2 cellular contexts compared by ENCODE assay signal in the genomic region with DNA sequence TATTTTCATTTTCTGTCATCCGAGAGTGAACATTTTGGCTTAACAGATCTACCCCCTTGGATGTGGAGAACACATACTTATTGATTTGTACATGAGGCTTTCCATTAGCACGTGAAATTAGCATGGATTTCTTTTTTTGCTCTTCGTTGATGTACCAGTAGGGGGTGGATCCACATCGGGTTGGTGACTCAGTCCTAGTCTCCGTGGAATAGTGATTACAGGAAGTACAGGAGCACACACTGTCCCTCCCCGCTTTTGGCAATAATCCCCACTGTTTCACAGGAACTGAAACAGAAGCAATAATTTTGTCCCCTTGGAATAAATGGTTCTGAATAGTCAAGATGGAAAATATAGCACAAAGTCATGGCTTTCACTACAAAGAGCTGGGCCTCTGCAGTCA.
TF ChIP-seq lines count a peak whose summit lies in the region.

No MANE protein-coding gene starts in this region.

TF ChIP-seq in SK-N-SH, 30 proteins besides CTCF, POLR2A, EP300 and RAD21 (continued from another document):
- TF ChIP-seq, protein P1, sequence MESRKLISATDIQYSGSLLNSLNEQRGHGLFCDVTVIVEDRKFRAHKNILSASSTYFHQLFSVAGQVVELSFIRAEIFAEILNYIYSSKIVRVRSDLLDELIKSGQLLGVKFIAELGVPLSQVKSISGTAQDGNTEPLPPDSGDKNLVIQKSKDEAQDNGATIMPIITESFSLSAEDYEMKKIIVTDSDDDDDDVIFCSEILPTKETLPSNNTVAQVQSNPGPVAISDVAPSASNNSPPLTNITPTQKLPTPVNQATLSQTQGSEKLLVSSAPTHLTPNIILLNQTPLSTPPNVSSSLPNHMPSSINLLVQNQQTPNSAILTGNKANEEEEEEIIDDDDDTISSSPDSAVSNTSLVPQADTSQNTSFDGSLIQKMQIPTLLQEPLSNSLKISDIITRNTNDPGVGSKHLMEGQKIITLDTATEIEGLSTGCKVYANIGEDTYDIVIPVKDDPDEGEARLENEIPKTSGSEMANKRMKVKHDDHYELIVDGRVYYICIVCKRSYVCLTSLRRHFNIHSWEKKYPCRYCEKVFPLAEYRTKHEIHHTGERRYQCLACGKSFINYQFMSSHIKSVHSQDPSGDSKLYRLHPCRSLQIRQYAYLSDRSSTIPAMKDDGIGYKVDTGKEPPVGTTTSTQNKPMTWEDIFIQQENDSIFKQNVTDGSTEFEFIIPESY (IDR thresholded peaks at IDR 0.05; ENCODE audit: borderline replicate concordance, low read depth): no peak
- TF ChIP-seq TEAD4 (IDR thresholded peaks at IDR 0.05; ENCODE audit: borderline replicate concordance, insufficient read depth) (no peak), NRF1 (IDR thresholded peaks at IDR 0.05; ENCODE audit: low read depth, low read length) (no peak), POLR2AphosphoS5 (IDR thresholded peaks at IDR 0.05; ENCODE audit: low read depth, low read length) (no peak), YY1 (IDR thresholded peaks at IDR 0.05; ENCODE audit: low read depth) (no peak), MXI1 (IDR thresholded peaks at IDR 0.05; ENCODE audit: low read depth, low read length) (no peak), RFX5 (IDR thresholded peaks at IDR 0.05; ENCODE audit: low read length) (no peak), EZH2phosphoT487 (IDR thresholded peaks at IDR 0.05; ENCODE audit: borderline replicate concordance, low read depth) (no peak), PBX3 (IDR thresholded peaks at IDR 0.05) (no peak), GATA2 (CRISPR knock-in tag; IDR thresholded peaks at IDR 0.05) (no peak), TAF1 (IDR thresholded peaks at IDR 0.05; ENCODE audit: borderline replicate concordance, low read depth, low read length) (no peak), RCOR1 (IDR thresholded peaks at IDR 0.05; ENCODE audit: low read length) (no peak)
- TF ChIP-seq, protein P2, sequence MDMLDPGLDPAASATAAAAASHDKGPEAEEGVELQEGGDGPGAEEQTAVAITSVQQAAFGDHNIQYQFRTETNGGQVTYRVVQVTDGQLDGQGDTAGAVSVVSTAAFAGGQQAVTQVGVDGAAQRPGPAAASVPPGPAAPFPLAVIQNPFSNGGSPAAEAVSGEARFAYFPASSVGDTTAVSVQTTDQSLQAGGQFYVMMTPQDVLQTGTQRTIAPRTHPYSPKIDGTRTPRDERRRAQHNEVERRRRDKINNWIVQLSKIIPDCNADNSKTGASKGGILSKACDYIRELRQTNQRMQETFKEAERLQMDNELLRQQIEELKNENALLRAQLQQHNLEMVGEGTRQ (IDR thresholded peaks at IDR 0.05; ENCODE audit: borderline replicate concordance, low read depth, low read length): no peak
- TF ChIP-seq, protein P3, sequence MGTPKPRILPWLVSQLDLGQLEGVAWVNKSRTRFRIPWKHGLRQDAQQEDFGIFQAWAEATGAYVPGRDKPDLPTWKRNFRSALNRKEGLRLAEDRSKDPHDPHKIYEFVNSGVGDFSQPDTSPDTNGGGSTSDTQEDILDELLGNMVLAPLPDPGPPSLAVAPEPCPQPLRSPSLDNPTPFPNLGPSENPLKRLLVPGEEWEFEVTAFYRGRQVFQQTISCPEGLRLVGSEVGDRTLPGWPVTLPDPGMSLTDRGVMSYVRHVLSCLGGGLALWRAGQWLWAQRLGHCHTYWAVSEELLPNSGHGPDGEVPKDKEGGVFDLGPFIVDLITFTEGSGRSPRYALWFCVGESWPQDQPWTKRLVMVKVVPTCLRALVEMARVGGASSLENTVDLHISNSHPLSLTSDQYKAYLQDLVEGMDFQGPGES (IDR thresholded peaks at IDR 0.05; ENCODE audit: low read depth, low read length): no peak
TF ChIP-seq in SK-N-SH: peak in this region for 0.

TF ChIP-seq in SK-N-SH treated with all-trans-retinoic acid at 6 μM for 48 hours, 23 proteins besides CTCF, POLR2A, EP300 and RAD21 (continued from another document):
- TF ChIP-seq, protein P4, sequence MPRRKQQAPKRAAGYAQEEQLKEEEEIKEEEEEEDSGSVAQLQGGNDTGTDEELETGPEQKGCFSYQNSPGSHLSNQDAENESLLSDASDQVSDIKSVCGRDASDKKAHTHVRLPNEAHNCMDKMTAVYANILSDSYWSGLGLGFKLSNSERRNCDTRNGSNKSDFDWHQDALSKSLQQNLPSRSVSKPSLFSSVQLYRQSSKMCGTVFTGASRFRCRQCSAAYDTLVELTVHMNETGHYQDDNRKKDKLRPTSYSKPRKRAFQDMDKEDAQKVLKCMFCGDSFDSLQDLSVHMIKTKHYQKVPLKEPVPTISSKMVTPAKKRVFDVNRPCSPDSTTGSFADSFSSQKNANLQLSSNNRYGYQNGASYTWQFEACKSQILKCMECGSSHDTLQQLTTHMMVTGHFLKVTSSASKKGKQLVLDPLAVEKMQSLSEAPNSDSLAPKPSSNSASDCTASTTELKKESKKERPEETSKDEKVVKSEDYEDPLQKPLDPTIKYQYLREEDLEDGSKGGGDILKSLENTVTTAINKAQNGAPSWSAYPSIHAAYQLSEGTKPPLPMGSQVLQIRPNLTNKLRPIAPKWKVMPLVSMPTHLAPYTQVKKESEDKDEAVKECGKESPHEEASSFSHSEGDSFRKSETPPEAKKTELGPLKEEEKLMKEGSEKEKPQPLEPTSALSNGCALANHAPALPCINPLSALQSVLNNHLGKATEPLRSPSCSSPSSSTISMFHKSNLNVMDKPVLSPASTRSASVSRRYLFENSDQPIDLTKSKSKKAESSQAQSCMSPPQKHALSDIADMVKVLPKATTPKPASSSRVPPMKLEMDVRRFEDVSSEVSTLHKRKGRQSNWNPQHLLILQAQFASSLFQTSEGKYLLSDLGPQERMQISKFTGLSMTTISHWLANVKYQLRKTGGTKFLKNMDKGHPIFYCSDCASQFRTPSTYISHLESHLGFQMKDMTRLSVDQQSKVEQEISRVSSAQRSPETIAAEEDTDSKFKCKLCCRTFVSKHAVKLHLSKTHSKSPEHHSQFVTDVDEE (CRISPR knock-in tag; IDR thresholded peaks at IDR 0.05): no peak
- no peak for TF ChIP-seq ZFP3 (CRISPR knock-in tag; IDR thresholded peaks at IDR 0.05)
TF ChIP-seq in SK-N-SH treated with all-trans-retinoic acid at 6 μM for 48 hours: peak in this region for 0.
